In genomic region chr5:81817980-81818379, GRCh38 we compare ENCODE assay signal across 21 cellular contexts.
A peak's percentile ranks its signal among the peaks of the same experiment; 100 is the strongest.
DNase-seq lines count a peak whose midpoint lies in the region; ATAC-seq, FAIRE-seq and TF ChIP-seq lines count a peak whose summit lies in the region.
"Had no signal": no experiment of that assay in that cellular context is flagged by ENCODE, and none has a peak within 500 bp of the region (broad histone marks: within the 10 kb centered on the region; RNA-seq: fewer than 3 reads in every experiment).

No MANE protein-coding gene starts in this region.

- SMC1A ChIA-PET in GM12878 (lab: Charles Lee; ENCODE audit: uncharacterized antibody, unreplicated experiment): no interaction called here

- peak overlapping the region in 1 of 2 donors; percentile 35 for H3K4me3 Mint-ChIP-seq in CD14-positive monocyte
- H3K4me3 Mint-ChIP-seq in Caco-2 (ENCODE audit: unreplicated experiment): no peak overlapping the region
- H3K4me3 Mint-ChIP-seq: type B pancreatic cell had no signal

- TF ChIP-seq RAD21 in GM12878 (IDR thresholded peaks at IDR 0.05; ENCODE audit: insufficient read depth, low read depth, low read length): no peak

- RAD21 ChIA-PET in GM12878 (lab: Charles Lee; ENCODE audit: unreplicated experiment): interaction anchor here (0.6 kb wide), 1 partner anchor 350 kb away, joined by 3 read pairs; no protein-coding TSS in a partner anchor

- no peaks in the 10 kb centered on the region for H3K36me3 Mint-ChIP-seq in CD14-positive monocyte
- no peaks in the 10 kb centered on the region for H3K36me3 Mint-ChIP-seq in Caco-2 (ENCODE audit: insufficient read depth, unreplicated experiment)
- H3K36me3 Mint-ChIP-seq: type B pancreatic cell had no signal

- H3K27ac Mint-ChIP-seq in CD14-positive monocyte: peak overlapping the region in 6 of 7 donors; percentile 25 to 85 (median 50)
- H3K27ac Mint-ChIP-seq in Caco-2 (ENCODE audit: unreplicated experiment): no peak overlapping the region
- H3K27ac Mint-ChIP-seq: type B pancreatic cell had no signal

- no peak overlapping the region for H3K4me3 ChIP-seq in MM.1S (ENCODE audit: low read length)
- H3K4me3 ChIP-seq in GM12878: no peak overlapping the region
- no peak overlapping the region for H3K4me3 ChIP-seq in BE2C (ENCODE audit: low read depth, low read length)
- H3K4me3 ChIP-seq in Caco-2 (ENCODE audit: low read depth, low read length): no peak overlapping the region
- H3K4me3 ChIP-seq: breast epithelium, lung, pancreas, stomach had no signal

- H3K9me3 Mint-ChIP-seq in CD14-positive monocyte: peaks cover 0 to 8% (median 3%) of the 10 kb centered on the region in 7 donors
- no peaks in the 10 kb centered on the region for H3K9me3 Mint-ChIP-seq in Caco-2 (ENCODE audit: unreplicated experiment)

- peak overlapping the region; percentile 13; the same call in 1 of the 2 replicates for H3K4me2 ChIP-seq in MM.1S (ENCODE audit: low read depth, low read length)
- H3K4me2 ChIP-seq in GM12878 (ENCODE audit: control insufficient read depth, insufficient read depth): no peak overlapping the region

- intact Hi-C loops in CD14-positive monocyte (cut with micrococcal nuclease): no loop called here
- intact Hi-C loops in GM12878 (cut with micrococcal nuclease; ENCODE audit: unreplicated experiment): no loop called here
- intact Hi-C loops in Caco-2 (cut with micrococcal nuclease; ENCODE audit: unreplicated experiment): no loop called here

- no peak for TF ChIP-seq POLR2A in GM12878 (IDR thresholded peaks at IDR 0.05; ENCODE audit: low read depth, low read length)

- ATAC-seq in GM12878: no peak; the same call in 2 of the 3 replicates
- ATAC-seq: pancreas, sciatic nerve had no signal

- H3K9me3 ChIP-seq in MM.1S (replicated peaks; ENCODE audit: insufficient read depth, low read length): no peaks in the 10 kb centered on the region
- H3K9me3 ChIP-seq in GM12878 (replicated peaks; ENCODE audit: control insufficient read depth, insufficient read depth, low read length): no peaks in the 10 kb centered on the region
- H3K9me3 ChIP-seq in BE2C: no peaks in the 10 kb centered on the region
- H3K9me3 ChIP-seq in Caco-2: no peaks in the 10 kb centered on the region
- H3K9me3 ChIP-seq: breast epithelium, pancreas, stomach had no signal

- no peak for TF ChIP-seq EP300 in GM12878 (IDR thresholded peaks at IDR 0.05; ENCODE audit: borderline replicate concordance in 1 of 2, control insufficient read depth in 1 of 2, low read depth in 2 of 2, low read length in 2 of 2)

- no peaks in the 10 kb centered on the region for H3K9me2 ChIP-seq in MM.1S (replicated peaks; ENCODE audit: insufficient read depth, low read length)

- POLR2A ChIA-PET in GM12878 (lab: Charles Lee) (interaction anchor here (0.6 kb wide), 1 partner anchor 298 kb away, joined by 3 read pairs; no protein-coding TSS in a partner anchor), Caco-2 (lab: Charles Lee) (no interaction called here)

- H3K27ac ChIP-seq in MM.1S (ENCODE audit: low read length) (no peak overlapping the region), GM12878 (ENCODE audit: control insufficient read depth, insufficient read depth) (no peak overlapping the region)
- H3K27ac ChIP-seq: breast epithelium, pancreas, stomach had no signal

- in situ Hi-C loops in GM12878 (cut with MboI): no loop called here

- no peak for FAIRE-seq in GM12878 (lab: Jason Lieb, UNC)
- FAIRE-seq: keratinocyte, pancreas had no signal

- peaks cover 0 to 1% (median 0%) of the 10 kb centered on the region in 3 donors for H3K27me3 Mint-ChIP-seq in CD14-positive monocyte (ENCODE audit: low read depth in 3 of 3)
- H3K27me3 Mint-ChIP-seq in Caco-2 (ENCODE audit: insufficient read depth, unreplicated experiment): peaks cover 11% of the 10 kb centered on the region
- H3K27me3 Mint-ChIP-seq: type B pancreatic cell had no signal

- H3K27me3 ChIP-seq in MM.1S (replicated peaks; ENCODE audit: insufficient read depth, low read length): no peaks in the 10 kb centered on the region
- no peaks in the 10 kb centered on the region; a peak in 1 of 4 replicates for H3K27me3 ChIP-seq in GM12878 (replicated peaks in 1 of 2; ENCODE audit: control insufficient read depth in 2 of 2, insufficient read depth in 2 of 2, low read length in 1 of 2)
- no peaks in the 10 kb centered on the region for H3K27me3 ChIP-seq in BE2C
- H3K27me3 ChIP-seq in Caco-2 (replicated peaks; ENCODE audit: control insufficient read depth, insufficient read depth, low read length): no peaks in the 10 kb centered on the region
- H3K27me3 ChIP-seq: breast epithelium, pancreas, stomach had no signal

- no peak for TF ChIP-seq CTCF in CD14-positive monocyte (IDR thresholded peaks at IDR 0.05)
- no peak for TF ChIP-seq CTCF in MM.1S (IDR thresholded peaks at IDR 0.05; ENCODE audit: low read length)
- TF ChIP-seq CTCF in GM12878 (IDR thresholded peaks at IDR 0.05 in 2 of 3, conservative IDR thresholded peaks at IDR 0.05 in 1 of 3; ENCODE audit: control insufficient read depth in 2 of 3, extremely low read depth in 1 of 3, insufficient read depth in 1 of 3, low read depth in 3 of 3, low read length in 3 of 3): no peak
- no peak for TF ChIP-seq CTCF in BE2C (IDR thresholded peaks at IDR 0.05; ENCODE audit: low read depth, low read length)
- TF ChIP-seq CTCF in Caco-2 (IDR thresholded peaks at IDR 0.05; ENCODE audit: insufficient read depth in 1 of 2, low read depth in 1 of 2, low read length in 1 of 2, severe bottlenecking in 1 of 2, unreplicated experiment in 1 of 2): no peak

- CTCF ChIA-PET in GM12878 (lab: Yijun Ruan, JAX) (no interaction called here), Caco-2 (lab: Charles Lee) (no interaction called here)

- DNase-seq in AML-193 (lab: John Stamatoyannopoulos, UW) (peak; percentile 41 to 50), CD14-positive monocyte (ENCODE audit: low spot score) (no peak), MM.1S (peak; percentile 49), GM12878 (ENCODE audit: low read depth, low spot score) (no peak), amygdala (lab: John Stamatoyannopoulos, UW) (no peak), BE2C (no peak), Caco-2 (no peak), 8988T (no peak)
- DNase-seq: activated CD4-positive, alpha-beta T cell treated with anti-CD3 and anti-CD28 coated beads for 1 hour; dermis blood vessel endothelial cell; IMR-90; NCI-H1048; NCI-H1930; pancreas; stomach; T1000 had no signal

- BruUV-seq in GM12878 (replicated peaks; lab: Mats Ljungman, UMichigan) (no TSS peak), Caco-2 (replicated peaks; lab: Mats Ljungman, UMichigan) (no TSS peak)

- no peaks in the 10 kb centered on the region for H4K20me1 ChIP-seq in MM.1S (ENCODE audit: insufficient read depth, low read length)
- H4K20me1 ChIP-seq in GM12878 (ENCODE audit: control insufficient read depth, insufficient read depth): no peaks in the 10 kb centered on the region

- 49% methylated on average over 5 of the region's 5 CpGs for WGBS in GM12878 (ENCODE audit: insufficient coverage, insufficient replicate concordance, low lambda C conversion rate, missing lambda C conversion rate)

- H2AFZ ChIP-seq in MM.1S (ENCODE audit: low read length) (no peak overlapping the region), GM12878 (ENCODE audit: control insufficient read depth, low read depth, low read length) (peak overlapping the region; percentile 4)

- H3K79me2 ChIP-seq in MM.1S (ENCODE audit: low read length) (no peaks in the 10 kb centered on the region), GM12878 (ENCODE audit: control insufficient read depth, insufficient read depth, low read length) (no peaks in the 10 kb centered on the region)

- H3K36me3 ChIP-seq in MM.1S (replicated peaks; ENCODE audit: insufficient read depth, low read length) (no peaks in the 10 kb centered on the region), GM12878 (ENCODE audit: control insufficient read depth in 2 of 2, insufficient read depth in 2 of 2, low read length in 1 of 2) (no peaks in the 10 kb centered on the region), BE2C (no peaks in the 10 kb centered on the region), Caco-2 (ENCODE audit: control insufficient read depth, insufficient read depth, low read length) (no peaks in the 10 kb centered on the region)
- H3K36me3 ChIP-seq: breast epithelium, pancreas, stomach had no signal

- H3F3A ChIP-seq in MM.1S (ENCODE audit: insufficient read depth, low read length): no peaks in the 10 kb centered on the region

- H3K4me1 ChIP-seq in MM.1S (ENCODE audit: low read length) (peaks cover 10% of the 10 kb centered on the region), GM12878 (ENCODE audit: control insufficient read depth, insufficient read depth, low read length) (no peaks in the 10 kb centered on the region), BE2C (no peaks in the 10 kb centered on the region), Caco-2 (no peaks in the 10 kb centered on the region)
- H3K4me1 ChIP-seq: breast epithelium had no signal

- H3K4me1 Mint-ChIP-seq in CD14-positive monocyte (peaks cover 58% of the 10 kb centered on the region), Caco-2 (ENCODE audit: low read depth, unreplicated experiment) (peaks cover 4% of the 10 kb centered on the region)

- no peak overlapping the region for H3K9ac ChIP-seq in MM.1S (ENCODE audit: low read length)
- no peak overlapping the region for H3K9ac ChIP-seq in GM12878 (ENCODE audit: control insufficient read depth, insufficient read depth, low read length)

TF ChIP-seq in GM12878, 131 proteins besides CTCF, POLR2A, EP300 and RAD21 (continues in another document):
- TF ChIP-seq MXI1 (IDR thresholded peaks at IDR 0.05; ENCODE audit: low read depth, low read length) (no peak), SUZ12 (IDR thresholded peaks at IDR 0.05; ENCODE audit: unreplicated experiment) (no peak), ATF2 (IDR thresholded peaks at IDR 0.05; ENCODE audit: low read length) (no peak), ZNF622 (IDR thresholded peaks at IDR 0.05) (no peak)

Comparison
In these comparisons a context has a peak if more than half of its experiments do, and no peak if none do; other contexts are left out.
1. DNase-seq: peak in AML-193 (2 of 2) and MM.1S (single experiment); none in CD14-positive monocyte (single experiment), GM12878 (single experiment), amygdala (0 of 56), BE2C (single experiment), Caco-2 (0 of 2) and 8988T (single experiment).